ENCODE assay signal across 34 cellular contexts in the genomic region with DNA sequence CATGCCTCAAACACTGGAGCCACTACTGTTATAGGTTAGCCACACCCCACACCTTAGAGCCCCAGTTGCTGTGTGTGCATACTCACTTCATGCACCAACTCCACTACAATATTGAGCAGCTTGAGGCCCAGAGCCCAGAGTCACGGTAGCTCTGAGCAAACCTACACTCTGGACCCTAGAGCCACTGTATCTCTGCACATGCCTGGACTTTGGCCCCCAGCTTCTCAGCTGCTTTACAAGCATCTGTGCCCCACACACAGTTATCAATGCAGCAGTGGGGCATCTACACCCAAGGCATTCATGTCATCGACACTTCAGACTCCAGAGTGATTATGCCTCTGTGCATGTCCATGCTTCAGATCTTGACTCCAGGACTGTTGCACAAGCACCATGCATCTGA. TPM values are rescaled to one million over a fixed set of nuclear protein-coding genes. Genes with fewer than 3 reads are reported as not detected.
"Had no signal": no experiment of that assay in that cellular context is flagged by ENCODE, and none has a peak within 500 bp of the region (broad histone marks: within the 10 kb centered on the region; RNA-seq: fewer than 3 reads in every experiment).

No MANE protein-coding gene starts in this region.

- H3K27me3 Mint-ChIP-seq: activated CD8-positive, alpha-beta T cell treated with anti-CD3 and anti-CD28 coated beads for 36 hours; activated naive CD8-positive, alpha-beta T cell; brain; T-helper 17 cell had no signal

- H3K4me3 Mint-ChIP-seq: activated B cell treated with CpG ODN at 0.5 μM for 24 hours; activated CD8-positive, alpha-beta T cell treated with anti-CD3 and anti-CD28 coated beads for 36 hours; activated naive CD8-positive, alpha-beta T cell; activated T-cell treated with anti-CD3 and anti-CD28 coated beads, Interleukin-2, amount 50 U/mL, for 4 hours; activated T-helper 17 cell treated with anti-CD3 and anti-CD28 coated beads, Interleukin-2, amount 50 U/mL, for 72 hours; brain; effector memory CD8-positive, alpha-beta T cell; T-helper 17 cell; T-helper 2 cell treated with Interferon-gamma antibody and Interleukin-4, amounts not matched to agents 5 μg/mL and 100 μg/mL, for 36 hours had no signal

- FAIRE-seq: bronchial epithelial cell, colon had no signal

- H3K36me3 ChIP-seq: ascending aorta, esophagus muscularis mucosa, gastrocnemius medialis, WERI-Rb-1 had no signal

- DNase-seq: activated B cell treated with CpG ODN at 0.5 μM for 24 hours; activated CD4-positive, alpha-beta T cell treated with anti-CD3 and anti-CD28 coated beads for 48 hours; activated CD4-positive, alpha-beta T cell treated with anti-CD3 and anti-CD28 coated beads, Interleukin-2, amount 50 U/mL, for 1 hour; activated CD4-positive, alpha-beta T cell treated with anti-CD3 and anti-CD28 coated beads, Interleukin-2, amount 50 U/mL, for 48 hours; activated CD8-positive, alpha-beta memory T cell treated with anti-CD3 and anti-CD28 coated beads for 24 hours; activated CD8-positive, alpha-beta T cell treated with anti-CD3 and anti-CD28 coated beads for 36 hours; activated effector memory CD4-positive, alpha-beta T cell treated with Interleukin-2 at 50 U/mL for 16 hours; activated gamma-delta T cell treated with Interleukin-2 at 50 U/mL for 16 hours; activated naive CD4-positive, alpha-beta T cell treated with anti-CD3 and anti-CD28 coated beads, Interleukin-2, amount 50 U/mL, for 16 hours; activated naive CD4-positive, alpha-beta T cell treated with Interleukin-2 at 50 U/mL for 16 hours; activated T-cell treated with anti-CD3 and anti-CD28 coated beads, Interleukin-2, amount 50 U/mL, for 4 hours; cortex of kidney; dermis blood vessel endothelial cell; effector CD4-positive, alpha-beta T cell; effector memory CD8-positive, alpha-beta T cell; erythroblast; gastrocnemius medialis; glutamatergic neuron; T-helper 1 cell; T-helper 17 cell; T1000; WERI-Rb-1 had no signal

- H3K36me3 Mint-ChIP-seq: brain had no signal

- H3K4me3 ChIP-seq: ascending aorta, esophagus muscularis mucosa, gastrocnemius medialis had no signal

- H3K4me1 Mint-ChIP-seq: activated B cell treated with CpG ODN at 0.5 μM for 24 hours; activated T-helper 17 cell treated with anti-CD3 and anti-CD28 coated beads, Interleukin-2, amount 50 U/mL, for 72 hours; brain; T-helper 17 cell had no signal

- H3K27ac ChIP-seq: ascending aorta, esophagus muscularis mucosa, foreskin keratinocyte, gastrocnemius medialis, WERI-Rb-1 had no signal

- H3K27ac Mint-ChIP-seq: activated B cell treated with CpG ODN at 0.5 μM for 24 hours; activated CD8-positive, alpha-beta T cell treated with anti-CD3 and anti-CD28 coated beads for 36 hours; activated naive CD8-positive, alpha-beta T cell; activated T-helper 17 cell treated with anti-CD3 and anti-CD28 coated beads, Interleukin-2, amount 50 U/mL, for 72 hours; brain; effector memory CD8-positive, alpha-beta T cell; T-helper 17 cell; T-helper 2 cell treated with Interferon-gamma antibody and Interleukin-4, amounts not matched to agents 5 μg/mL and 100 μg/mL, for 36 hours had no signal

- ATAC-seq: activated CD4-positive, CD25-positive, alpha-beta regulatory T cell treated with anti-CD3 and anti-CD28 coated beads, Interleukin-2, amount 50 U/mL, for 24 hours; activated CD8-positive, alpha-beta T cell treated with anti-CD3 and anti-CD28 coated beads for 36 hours; activated T-cell treated with anti-CD3 and anti-CD28 coated beads, Interleukin-2, amount 50 U/mL, for 4 hours; activated T-helper 17 cell treated with anti-CD3 and anti-CD28 coated beads, Interleukin-2, amount 50 U/mL, for 72 hours; effector memory CD8-positive, alpha-beta T cell; foreskin keratinocyte; gastrocnemius medialis; T-helper 17 cell had no signal

- H3K27me3 ChIP-seq: ascending aorta, esophagus muscularis mucosa, foreskin keratinocyte, gastrocnemius medialis had no signal

- H3K9me3 Mint-ChIP-seq: activated B cell treated with CpG ODN at 0.5 μM for 24 hours; activated CD8-positive, alpha-beta T cell treated with anti-CD3 and anti-CD28 coated beads for 36 hours; T-helper 2 cell treated with Interferon-gamma antibody and Interleukin-4, amounts not matched to agents 5 μg/mL and 100 μg/mL, for 36 hours had no signal

- H3K4me1 ChIP-seq: ascending aorta, esophagus muscularis mucosa, foreskin keratinocyte, gastrocnemius medialis had no signal

RNA-seq across cellular contexts. Expression of a gene that starts 2.2 kb away (rescaled TPM):
- total RNA-seq: activated B cell treated with CpG ODN at 0.5 μM for 24 hours; activated T-cell treated with anti-CD3 and anti-CD28 coated beads, Interleukin-2, amount 50 U/mL, for 4 hours; bronchial epithelial cell; cardiac septum; chondrocyte; dermis blood vessel endothelial cell; esophagus muscularis mucosa; foreskin keratinocyte; gastrocnemius medialis had no signal
- polyA plus RNA-seq: foreskin keratinocyte had no signal

RNA-seq across cellular contexts. Expression of a gene that starts 16.4 kb away (rescaled TPM):
- total RNA-seq: activated B cell treated with CpG ODN at 0.5 μM for 24 hours; activated CD8-positive, alpha-beta T cell treated with anti-CD3 and anti-CD28 coated beads for 36 hours; activated T-cell treated with anti-CD3 and anti-CD28 coated beads, Interleukin-2, amount 50 U/mL, for 4 hours; ascending aorta; bronchial epithelial cell; cardiac septum; chondrocyte; dermis blood vessel endothelial cell; esophagus muscularis mucosa; foreskin keratinocyte; gastrocnemius medialis; T-helper 17 cell had no signal
- polyA plus RNA-seq: foreskin keratinocyte had no signal

RNA-seq across cellular contexts. Expression of a gene that starts 37.6 kb away (rescaled TPM):
- total RNA-seq: activated B cell treated with CpG ODN at 0.5 μM for 24 hours; activated CD8-positive, alpha-beta T cell treated with anti-CD3 and anti-CD28 coated beads for 36 hours; activated T-cell treated with anti-CD3 and anti-CD28 coated beads, Interleukin-2, amount 50 U/mL, for 4 hours; activated T-helper 17 cell treated with anti-CD3 and anti-CD28 coated beads, Interleukin-2, amount 50 U/mL, for 72 hours; ascending aorta; bronchial epithelial cell; cardiac septum; chondrocyte; dermis blood vessel endothelial cell; esophagus muscularis mucosa; foreskin keratinocyte; gastrocnemius medialis; T-helper 17 cell had no signal
- polyA plus RNA-seq: foreskin keratinocyte had no signal
